In the genomic region with DNA sequence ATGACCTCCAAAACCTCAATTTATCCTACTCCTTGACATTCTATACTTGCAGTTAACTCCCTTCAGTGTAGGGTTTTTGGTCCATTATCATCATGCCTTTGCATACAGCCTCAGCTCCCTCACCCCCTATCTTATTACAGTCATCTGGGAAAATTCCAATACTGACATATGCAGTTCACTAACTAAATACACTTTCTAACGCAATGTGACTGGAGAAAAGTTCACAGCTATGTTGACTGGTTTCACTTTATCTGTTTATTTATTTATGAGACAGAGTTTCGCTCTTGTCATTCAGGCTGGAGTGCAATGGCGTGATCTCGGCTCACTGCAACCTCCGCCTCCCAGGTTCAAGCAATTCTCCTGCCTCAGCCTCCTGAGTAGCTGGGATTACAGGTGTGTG, we compare ENCODE assay signal across 28 cellular contexts.
"Had no signal": no experiment of that assay in that cellular context is flagged by ENCODE, and none has a peak within 500 bp of the region (broad histone marks: within the 10 kb centered on the region; RNA-seq: fewer than 3 reads in every experiment).

No MANE protein-coding gene starts in this region.

- H3K9me3 Mint-ChIP-seq: dendritic cell treated with granulocyte-macrophage colony-stimulating factor and Interleukin-4, amounts not matched to agents 40 ng/mL and 50 ng/mL, for 4 days; effector memory CD8-positive, alpha-beta T cell; endodermal cell; immature natural killer cell; mesothelial cell of epicardium had no signal

- H3K4me1 ChIP-seq: colonic mucosa, gastroesophageal sphincter, heart left ventricle, left ventricle myocardium inferior, lower lobe of right lung had no signal

- FAIRE-seq: endometrium, frontal cortex, kidney had no signal

- H3K4me1 Mint-ChIP-seq: immature natural killer cell, mesothelial cell of epicardium had no signal

- DNase-seq: cerebellar nuclear complex; colonic mucosa; cortex of kidney; effector CD8-positive, alpha-beta T cell; effector memory CD8-positive, alpha-beta T cell; endodermal cell; erythroblast; esophagus squamous epithelium; foreskin keratinocyte; heart left ventricle; hypothalamus; immature natural killer cell; islet precursor cell; kidney; kidney glomerular epithelial cell; left colon; left ventricle myocardium inferior; lower lobe of right lung; mesenchymal stem cell; mucosa of descending colon had no signal

- ATAC-seq: effector memory CD8-positive, alpha-beta T cell; esophagus mucosa; foreskin keratinocyte; gastroesophageal sphincter; heart left ventricle; left colon; lower lobe of right lung; mucosa of descending colon had no signal

- H3K4me3 ChIP-seq: colonic mucosa, esophagus squamous epithelium, gastroesophageal sphincter, heart left ventricle, hepatocyte, left ventricle myocardium inferior, lower lobe of right lung, mucosa of descending colon had no signal

- H2AFZ ChIP-seq: hepatocyte had no signal

- H3K4me3 Mint-ChIP-seq: dendritic cell treated with granulocyte-macrophage colony-stimulating factor and Interleukin-4, amounts not matched to agents 40 ng/mL and 50 ng/mL, for 4 days; effector memory CD8-positive, alpha-beta T cell; endodermal cell; immature natural killer cell; mesothelial cell of epicardium had no signal

- H3K9me3 ChIP-seq: colonic mucosa, esophagus squamous epithelium, gastroesophageal sphincter, heart left ventricle, left ventricle myocardium inferior, lower lobe of right lung, mucosa of descending colon had no signal

- H3K4me2 ChIP-seq: hepatocyte had no signal

- H3K79me2 ChIP-seq: hepatocyte had no signal

- H3K27me3 Mint-ChIP-seq: dendritic cell treated with granulocyte-macrophage colony-stimulating factor and Interleukin-4, amounts not matched to agents 40 ng/mL and 50 ng/mL, for 4 days had no signal

- H3K27me3 ChIP-seq: colonic mucosa, esophagus squamous epithelium, foreskin keratinocyte, gastroesophageal sphincter, hepatocyte had no signal

- H3K27ac ChIP-seq: colonic mucosa, epithelial cell of prostate, esophagus squamous epithelium, foreskin keratinocyte, gastroesophageal sphincter, heart left ventricle, hepatocyte, left ventricle myocardium inferior, lower lobe of right lung had no signal

- H3K36me3 ChIP-seq: colonic mucosa, gastroesophageal sphincter, heart left ventricle, left ventricle myocardium inferior, lower lobe of right lung had no signal

- H3K36me3 Mint-ChIP-seq: immature natural killer cell, mesothelial cell of epicardium had no signal

- H3K27ac Mint-ChIP-seq: dendritic cell treated with granulocyte-macrophage colony-stimulating factor and Interleukin-4, amounts not matched to agents 40 ng/mL and 50 ng/mL, for 4 days; effector memory CD8-positive, alpha-beta T cell; endodermal cell; immature natural killer cell; mesothelial cell of epicardium had no signal
